1 cellular context compared by ENCODE assay signal in genomic region chr11:13462928-13463778, GRCh38.
TF ChIP-seq lines count a peak whose summit lies in the region.

TSS of gene BTBD10 (minus strand) at chr11:13463222. CDS start at chr11:13445124, 18,098 bp downstream.

TF ChIP-seq in HEK293, 187 proteins besides CTCF, POLR2A, EP300 and RAD21 (continued from another document and continues in another):
- TF ChIP-seq ZBTB44 (tag by site-specific recombination; IDR thresholded peaks at IDR 0.05): no peak
- no peak for TF ChIP-seq ATF2 (tag by site-specific recombination; IDR thresholded peaks at IDR 0.05; ENCODE audit: low read depth)
- peak; percentile 41; the same call in 1 of the 2 replicates for TF ChIP-seq KLF10 (tag by site-specific recombination; IDR thresholded peaks at IDR 0.05)
- TF ChIP-seq ZNF341 (tag by site-specific recombination; IDR thresholded peaks at IDR 0.05; ENCODE audit: low read depth): 0 out of 2 replicates have a peak, but pooled peaks have one; percentile 18
- no peak; the same call in 1 of the 2 replicates for TF ChIP-seq INSM2 (tag by site-specific recombination; IDR thresholded peaks at IDR 0.05)
- no peak for TF ChIP-seq TSHZ1 (tag by site-specific recombination; IDR thresholded peaks at IDR 0.05; ENCODE audit: borderline replicate concordance)
- TF ChIP-seq ZNF169 (tag by site-specific recombination; IDR thresholded peaks at IDR 0.05): no peak
- TF ChIP-seq ZNF768 (tag by site-specific recombination; IDR thresholded peaks at IDR 0.05): no peak
- no peak for TF ChIP-seq ZNF112 (tag by site-specific recombination; IDR thresholded peaks at IDR 0.05)
- no peak for TF ChIP-seq ZNF404 (tag by site-specific recombination; IDR thresholded peaks at IDR 0.05)
- no peak for TF ChIP-seq ZNF701 (tag by site-specific recombination; IDR thresholded peaks at IDR 0.05)
- no peak for TF ChIP-seq ZNF560 (tag by site-specific recombination; IDR thresholded peaks at IDR 0.05; ENCODE audit: borderline replicate concordance)
- peak; percentile 84 for TF ChIP-seq EGR2 (tag by site-specific recombination; IDR thresholded peaks at IDR 0.05; ENCODE audit: low read depth)
- no peak for TF ChIP-seq ZNF692 (tag by site-specific recombination; IDR thresholded peaks at IDR 0.05)
- no peak for TF ChIP-seq ZFP69B (tag by site-specific recombination; IDR thresholded peaks at IDR 0.05)
- TF ChIP-seq ZSCAN18 (tag by site-specific recombination; IDR thresholded peaks at IDR 0.05): no peak
- no peak for TF ChIP-seq ZNF202 (tag by site-specific recombination; IDR thresholded peaks at IDR 0.05; ENCODE audit: borderline replicate concordance)
- no peak for TF ChIP-seq ZFP41 (tag by site-specific recombination; IDR thresholded peaks at IDR 0.05; ENCODE audit: borderline replicate concordance)
- no peak for TF ChIP-seq YY2 (tag by site-specific recombination; IDR thresholded peaks at IDR 0.05)
- no peak for TF ChIP-seq ZNF140 (tag by site-specific recombination; IDR thresholded peaks at IDR 0.05)
- TF ChIP-seq GLI4 (tag by site-specific recombination; IDR thresholded peaks at IDR 0.05): no peak
- no peak for TF ChIP-seq ZNF76 (tag by site-specific recombination; IDR thresholded peaks at IDR 0.05; ENCODE audit: borderline replicate concordance, low read depth)
- TF ChIP-seq ZSCAN23 (tag by site-specific recombination; IDR thresholded peaks at IDR 0.05): no peak
- no peak for TF ChIP-seq ZNF473 (tag by site-specific recombination; IDR thresholded peaks at IDR 0.05)
- no peak for TF ChIP-seq ZBTB10 (tag by site-specific recombination; IDR thresholded peaks at IDR 0.05)
- TF ChIP-seq ZNF670 (tag by site-specific recombination; IDR thresholded peaks at IDR 0.05; ENCODE audit: low read depth): no peak
- TF ChIP-seq ZNF707 (tag by site-specific recombination; IDR thresholded peaks at IDR 0.05): no peak
- TF ChIP-seq ZNF350 (tag by site-specific recombination; IDR thresholded peaks at IDR 0.05): no peak
- TF ChIP-seq ZNF18 (tag by site-specific recombination; IDR thresholded peaks at IDR 0.05): no peak
- no peak for TF ChIP-seq ELK4 (IDR thresholded peaks at IDR 0.05; ENCODE audit: borderline replicate concordance, low read depth, low read length)
- TF ChIP-seq BCL11B (tag by site-specific recombination; IDR thresholded peaks at IDR 0.05; ENCODE audit: low read depth): no peak
- TF ChIP-seq PATZ1 (tag by site-specific recombination; IDR thresholded peaks at IDR 0.05): no peak
- no peak for TF ChIP-seq ZNF23 (tag by site-specific recombination; IDR thresholded peaks at IDR 0.05; ENCODE audit: borderline replicate concordance)
- TF ChIP-seq PBX3 (CRISPR knock-in tag; IDR thresholded peaks at IDR 0.05): peak; percentile 76; the same call in 1 of the 2 replicates
- TF ChIP-seq ZNF354C (tag by site-specific recombination; IDR thresholded peaks at IDR 0.05; ENCODE audit: borderline replicate concordance, low read depth): no peak
- no peak for TF ChIP-seq ZNF776 (tag by site-specific recombination; IDR thresholded peaks at IDR 0.05; ENCODE audit: borderline replicate concordance)
